In the genomic region with DNA sequence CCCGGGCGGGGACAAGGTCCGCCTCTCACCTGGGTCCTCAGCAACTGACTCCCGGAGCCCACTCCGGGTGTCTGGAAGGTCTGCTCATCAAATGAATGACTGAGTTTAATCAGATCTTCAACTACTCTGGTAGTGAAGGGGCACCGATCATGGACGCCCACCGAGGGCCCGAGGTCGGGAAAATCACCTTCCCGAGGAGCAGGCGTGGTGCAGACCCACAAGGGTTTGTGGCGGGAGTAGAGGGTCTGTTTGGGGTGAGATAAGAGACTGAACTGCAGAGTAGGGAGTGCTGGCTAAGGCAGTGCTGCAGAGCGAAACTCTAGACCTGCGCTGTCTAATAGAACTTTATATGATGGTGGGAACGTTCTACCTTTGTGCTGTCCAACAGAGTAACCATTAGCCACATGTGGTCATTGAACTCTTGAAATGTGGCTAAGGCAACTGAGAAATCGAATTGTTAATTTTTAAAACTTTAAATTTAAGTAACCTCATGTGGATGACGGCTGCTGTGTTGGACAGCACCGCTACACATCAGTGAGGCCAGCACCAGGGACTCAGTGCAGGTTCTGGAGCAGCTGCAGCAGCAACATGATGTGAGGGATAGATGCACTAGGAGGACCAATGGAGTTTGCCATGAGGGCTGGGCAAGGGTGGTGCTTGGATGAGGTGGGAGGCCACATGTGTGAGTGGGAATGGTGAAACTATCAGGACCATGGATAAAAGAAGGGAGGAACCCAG, we compare ENCODE assay signal across 1 cellular context.
TF ChIP-seq lines count a peak whose summit lies in the region.

No MANE protein-coding gene starts in this region.

TF ChIP-seq in SK-N-SH, 30 proteins besides CTCF, POLR2A, EP300 and RAD21:
- TF ChIP-seq, protein P1, sequence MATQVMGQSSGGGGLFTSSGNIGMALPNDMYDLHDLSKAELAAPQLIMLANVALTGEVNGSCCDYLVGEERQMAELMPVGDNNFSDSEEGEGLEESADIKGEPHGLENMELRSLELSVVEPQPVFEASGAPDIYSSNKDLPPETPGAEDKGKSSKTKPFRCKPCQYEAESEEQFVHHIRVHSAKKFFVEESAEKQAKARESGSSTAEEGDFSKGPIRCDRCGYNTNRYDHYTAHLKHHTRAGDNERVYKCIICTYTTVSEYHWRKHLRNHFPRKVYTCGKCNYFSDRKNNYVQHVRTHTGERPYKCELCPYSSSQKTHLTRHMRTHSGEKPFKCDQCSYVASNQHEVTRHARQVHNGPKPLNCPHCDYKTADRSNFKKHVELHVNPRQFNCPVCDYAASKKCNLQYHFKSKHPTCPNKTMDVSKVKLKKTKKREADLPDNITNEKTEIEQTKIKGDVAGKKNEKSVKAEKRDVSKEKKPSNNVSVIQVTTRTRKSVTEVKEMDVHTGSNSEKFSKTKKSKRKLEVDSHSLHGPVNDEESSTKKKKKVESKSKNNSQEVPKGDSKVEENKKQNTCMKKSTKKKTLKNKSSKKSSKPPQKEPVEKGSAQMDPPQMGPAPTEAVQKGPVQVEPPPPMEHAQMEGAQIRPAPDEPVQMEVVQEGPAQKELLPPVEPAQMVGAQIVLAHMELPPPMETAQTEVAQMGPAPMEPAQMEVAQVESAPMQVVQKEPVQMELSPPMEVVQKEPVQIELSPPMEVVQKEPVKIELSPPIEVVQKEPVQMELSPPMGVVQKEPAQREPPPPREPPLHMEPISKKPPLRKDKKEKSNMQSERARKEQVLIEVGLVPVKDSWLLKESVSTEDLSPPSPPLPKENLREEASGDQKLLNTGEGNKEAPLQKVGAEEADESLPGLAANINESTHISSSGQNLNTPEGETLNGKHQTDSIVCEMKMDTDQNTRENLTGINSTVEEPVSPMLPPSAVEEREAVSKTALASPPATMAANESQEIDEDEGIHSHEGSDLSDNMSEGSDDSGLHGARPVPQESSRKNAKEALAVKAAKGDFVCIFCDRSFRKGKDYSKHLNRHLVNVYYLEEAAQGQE (IDR thresholded peaks at IDR 0.05; ENCODE audit: low read depth, low read length) = peak; percentile 53; the same call in 1 of the 2 replicates
